Comparison of ENCODE assay signal across 8 cellular contexts in the genomic region with DNA sequence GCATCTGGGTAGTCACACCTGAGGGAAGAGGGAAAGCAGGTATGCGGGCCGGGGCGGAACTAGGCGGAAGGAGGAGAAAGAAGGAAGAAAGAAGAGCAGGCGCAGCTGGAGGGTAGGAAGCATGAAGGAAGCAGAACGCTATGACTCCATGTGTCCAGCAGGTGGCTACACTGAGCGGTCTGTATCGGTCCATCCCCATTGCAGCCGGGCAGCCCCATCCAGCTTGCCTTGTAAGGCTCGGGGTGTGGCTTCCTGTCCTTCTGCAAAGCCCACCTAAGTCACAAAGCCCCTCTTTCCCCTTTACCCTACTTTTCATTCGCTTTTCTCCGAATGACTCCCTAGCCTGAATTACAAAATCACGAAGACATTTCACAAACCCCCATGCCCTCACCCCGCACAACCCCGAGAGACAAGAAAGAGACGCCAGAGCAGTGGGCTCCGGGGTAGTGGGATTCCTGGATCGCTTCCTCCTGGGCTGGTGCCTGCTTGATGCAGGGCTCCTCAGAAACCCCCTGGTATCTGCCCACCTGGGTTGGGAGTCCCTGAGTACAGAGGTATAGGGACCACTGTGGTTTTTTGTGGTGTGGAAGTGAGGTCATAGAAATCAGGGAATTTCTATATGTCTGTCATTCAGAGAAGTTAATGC. TPM values are rescaled to one million over a fixed set of nuclear protein-coding genes. Genes with fewer than 3 reads are reported as not detected.
DNase-seq lines count a peak whose midpoint lies in the region; ATAC-seq, FAIRE-seq and TF ChIP-seq lines count a peak whose summit lies in the region.

No MANE protein-coding gene starts in this region.

- DNase-seq in 8988T (peak; percentile 86), GM12892 (ENCODE audit: insufficient read length) (peak; percentile 75), NCI-H446 treated with DMSO at 0.1 percent for 48 hours (lab: John Stamatoyannopoulos, UW) (peak; percentile 17), memory B cell (ENCODE audit: low spot score in 2 of 2) (peak; percentile 53 to 61)
- DNase-seq in activated CD4-positive, alpha-beta T cell treated with anti-CD3 and anti-CD28 coated beads, Interleukin-2, amount 50 U/mL, for 48 hours, result peak; percentile 68 to 75
- DNase-seq in effector CD4-positive, alpha-beta T cell, result peak; percentile 42
- peak; percentile 43 to 50 for DNase-seq in stimulated activated CD8-positive, alpha-beta memory T cell treated with anti-CD3 and anti-CD28 coated beads, Interleukin-2, amount 100 ng/mL, for 48 hours (ENCODE audit: low read depth in 2 of 2)

- H3K4me1 Mint-ChIP-seq in memory B cell, result peaks cover 17% of the 10 kb centered on the region

- no peaks in the 10 kb centered on the region for H3K36me3 Mint-ChIP-seq in memory B cell

- H3K4me3 Mint-ChIP-seq in memory B cell, result peak overlapping the region; percentile 67

- ATAC-seq in HG03045 (IDR thresholded peaks at IDR 0.05; ENCODE audit: unreplicated experiment), result peak; percentile 68
- ATAC-seq in memory B cell (ENCODE audit: low read depth), result peak; percentile 83

- H3K9me3 Mint-ChIP-seq in memory B cell, result no peaks in the 10 kb centered on the region

- FAIRE-seq in GM12892 (lab: Jason Lieb, UNC), result peak; percentile 100

- peaks cover 5% of the 10 kb centered on the region for H3K27me3 Mint-ChIP-seq in memory B cell

- no peak for TF ChIP-seq POLR2A in GM12892 (IDR thresholded peaks at IDR 0.05; ENCODE audit: low read depth, low read length)

- peak overlapping the region; percentile 48 for H3K27ac Mint-ChIP-seq in memory B cell

RNA-seq across cellular contexts. Expression of gene BUD13, which starts 39.9 kb away (rescaled TPM):
- 19.8 TPM for polyA plus RNA-seq in GM12892 (2012; ENCODE audit: missing spikeins)

RNA-seq across cellular contexts. Expression of gene ZPR1, which starts 55.0 kb away (rescaled TPM):
- polyA plus RNA-seq in GM12892 (2012; ENCODE audit: missing spikeins), result 48.5 TPM

RNA-seq across cellular contexts. Expression of gene APOA5, which starts 58.8 kb away (rescaled TPM):
- not detected for polyA plus RNA-seq in GM12892 (2012; ENCODE audit: missing spikeins)

Comparison
In these comparisons a context has a peak if more than half of its experiments do, and no peak if none do; other contexts are left out.
1. Peak in every context shown above with its lines: DNase-seq and ATAC-seq.
2. DNase-seq: peak in every context shown above with its lines; median percentile 86 in 8988T; 75 in GM12892; 72 in activated CD4-positive, alpha-beta T cell treated with anti-CD3 and anti-CD28 coated beads, Interleukin-2, amount 50 U/mL, for 48 hours; 57 in memory B cell; 46 in stimulated activated CD8-positive, alpha-beta memory T cell treated with anti-CD3 and anti-CD28 coated beads, Interleukin-2, amount 100 ng/mL, for 48 hours; 42 in effector CD4-positive, alpha-beta T cell; 17 in NCI-H446 treated with DMSO at 0.1 percent for 48 hours.